In genomic region chr11:33207408-33207985, GRCh38 we compare ENCODE assay signal across 18 cellular contexts. TPM values are rescaled to one million over a fixed set of nuclear protein-coding genes. Genes with fewer than 3 reads are reported as not detected.
DNase-seq lines count a peak whose midpoint lies in the region; ATAC-seq and TF ChIP-seq lines count a peak whose summit lies in the region.
"Had no signal": no experiment of that assay in that cellular context is flagged by ENCODE, and none has a peak within 500 bp of the region (broad histone marks: within the 10 kb centered on the region; RNA-seq: fewer than 3 reads in every experiment).

No MANE protein-coding gene starts in this region.

- no peak overlapping the region for H3K4me3 Mint-ChIP-seq in endothelial cell (ENCODE audit: unreplicated experiment)
- H3K4me3 Mint-ChIP-seq: brain; CD4-positive, CD25-positive, alpha-beta regulatory T cell had no signal

- ATAC-seq in HG03280 (IDR thresholded peaks at IDR 0.05; ENCODE audit: unreplicated experiment): no peak
- ATAC-seq in activated naive CD4-positive, alpha-beta T cell treated with anti-CD3 and anti-CD28 coated beads, Interleukin-2, amount 50 U/mL, for 72 hours: no peak
- ATAC-seq: GM12878 had no signal

- no peak overlapping the region for H3K27ac Mint-ChIP-seq in endothelial cell (ENCODE audit: unreplicated experiment)
- H3K27ac Mint-ChIP-seq in activated naive CD4-positive, alpha-beta T cell treated with anti-CD3 and anti-CD28 coated beads, Interleukin-2, amount 50 U/mL, for 72 hours: no peak overlapping the region
- H3K27ac Mint-ChIP-seq: CD4-positive, CD25-positive, alpha-beta regulatory T cell had no signal

- peaks cover 10% of the 10 kb centered on the region for H3K4me1 Mint-ChIP-seq in endothelial cell (ENCODE audit: unreplicated experiment)
- H3K4me1 Mint-ChIP-seq: CD4-positive, CD25-positive, alpha-beta regulatory T cell had no signal

- no peak overlapping the region for H3K4me3 ChIP-seq in uterus
- H3K4me3 ChIP-seq: GM12878, transverse colon had no signal

- no peaks in the 10 kb centered on the region for H3K9me3 Mint-ChIP-seq in endothelial cell (ENCODE audit: unreplicated experiment)
- no peaks in the 10 kb centered on the region for H3K9me3 Mint-ChIP-seq in activated naive CD4-positive, alpha-beta T cell treated with anti-CD3 and anti-CD28 coated beads, Interleukin-2, amount 50 U/mL, for 72 hours
- H3K9me3 Mint-ChIP-seq: brain had no signal

- DNase-seq in NCI-H146 (lab: John Stamatoyannopoulos, UW) (peak; percentile 13), NCI-H146 treated with DMSO at 0.1 percent for 48 hours (lab: John Stamatoyannopoulos, UW; ENCODE audit: unreplicated experiment) (no peak), endothelial cell (ENCODE audit: low spot score) (peak; percentile 7), left kidney (ENCODE audit: low read depth, low spot score) (peak; percentile 44), uterus (peak; percentile 20 to 51), activated gamma-delta T cell treated with Interleukin-2 at 50 U/mL for 16 hours (no peak)
- DNase-seq in activated naive CD4-positive, alpha-beta T cell treated with anti-CD3 and anti-CD28 coated beads, Interleukin-2, amount 50 U/mL, for 72 hours (ENCODE audit: low spot score in 2 of 2): no peak
- DNase-seq: 8988T; activated CD4-positive, alpha-beta T cell treated with anti-CD3 and anti-CD28 coated beads, Interleukin-2, amount 50 U/mL, for 48 hours; CD4-positive, CD25-positive, alpha-beta regulatory T cell; EL; NCI-H2171 treated with DMSO at 0.1 percent for 48 hours; stimulated activated CD4-positive, alpha-beta T cell treated with anti-CD3 and anti-CD28 coated beads, Interleukin-1b, Interleukin-23, amount 100 ng/mL, for 48 hours; stimulated activated CD8-positive, alpha-beta memory T cell treated with anti-CD3 and anti-CD28 coated beads, Interleukin-4, amount 100 ng/mL, for 48 hours; transverse colon had no signal

- intact Hi-C loops in uterus (cut with DNase I; ENCODE audit: low total_unique reads): no loop called here

- no peaks in the 10 kb centered on the region for H3K4me1 ChIP-seq in uterus

- H3K36me3 ChIP-seq in uterus: no peaks in the 10 kb centered on the region
- H3K36me3 ChIP-seq: transverse colon had no signal

- no peaks in the 10 kb centered on the region for H3K27me3 Mint-ChIP-seq in endothelial cell (ENCODE audit: unreplicated experiment)
- H3K27me3 Mint-ChIP-seq: CD4-positive, CD25-positive, alpha-beta regulatory T cell had no signal

- H3K36me3 Mint-ChIP-seq in endothelial cell (ENCODE audit: low read depth, unreplicated experiment): no peaks in the 10 kb centered on the region
- no peaks in the 10 kb centered on the region for H3K36me3 Mint-ChIP-seq in activated naive CD4-positive, alpha-beta T cell treated with anti-CD3 and anti-CD28 coated beads, Interleukin-2, amount 50 U/mL, for 72 hours
- H3K36me3 Mint-ChIP-seq: brain; CD4-positive, CD25-positive, alpha-beta regulatory T cell had no signal

- no peaks in the 10 kb centered on the region for H3K9me3 ChIP-seq in uterus
- H3K9me3 ChIP-seq: transverse colon had no signal

- no peaks in the 10 kb centered on the region for H3K27me3 ChIP-seq in uterus
- H3K27me3 ChIP-seq: transverse colon had no signal

- TF ChIP-seq CTCF in endothelial cell (IDR thresholded peaks at IDR 0.05; ENCODE audit: unreplicated experiment) (no peak), uterus (IDR thresholded peaks at IDR 0.05) (no peak)

- no peak overlapping the region for H3K27ac ChIP-seq in uterus
- H3K27ac ChIP-seq: transverse colon had no signal

- TF ChIP-seq POLR2A in uterus (IDR thresholded peaks at IDR 0.05): no peak

RNA-seq across cellular contexts. Expression of gene CSTF3, which starts 46.2 kb away (rescaled TPM):
- total RNA-seq in endothelial cell (ENCODE audit: unreplicated experiment): 23.0 TPM
- total RNA-seq in uterus: 10 to 100 TPM in 3 of 4 donors, 1 to 10 TPM in 1; 7.9 to 53.0 (median 19.0) TPM
- total RNA-seq in activated naive CD4-positive, alpha-beta T cell treated with anti-CD3 and anti-CD28 coated beads, Interleukin-2, amount 50 U/mL, for 72 hours: 10 to 100 TPM; 19.1 to 33.1 TPM

RNA-seq across cellular contexts. Expression of gene HIPK3, which starts 49.7 kb away (rescaled TPM):
- total RNA-seq in endothelial cell (ENCODE audit: unreplicated experiment) (70.2 TPM), uterus (100 to 1,000 TPM; 267 to 391 (median 316) TPM)
- 10 to 100 TPM; 24.4 to 31.2 TPM for total RNA-seq in activated naive CD4-positive, alpha-beta T cell treated with anti-CD3 and anti-CD28 coated beads, Interleukin-2, amount 50 U/mL, for 72 hours

Comparison
In these comparisons a context has a peak if more than half of its experiments do, and no peak if none do; other contexts are left out.
1. DNase-seq: peak in NCI-H146 (single experiment), endothelial cell (single experiment), left kidney (single experiment) and uterus (2 of 2); none in NCI-H146 treated with DMSO at 0.1 percent for 48 hours (single experiment), activated naive CD4-positive, alpha-beta T cell treated with anti-CD3 and anti-CD28 coated beads, Interleukin-2, amount 50 U/mL, for 72 hours (0 of 2) and activated gamma-delta T cell treated with Interleukin-2 at 50 U/mL for 16 hours (single experiment).